15 cellular contexts compared by ENCODE assay signal in the genomic region with DNA sequence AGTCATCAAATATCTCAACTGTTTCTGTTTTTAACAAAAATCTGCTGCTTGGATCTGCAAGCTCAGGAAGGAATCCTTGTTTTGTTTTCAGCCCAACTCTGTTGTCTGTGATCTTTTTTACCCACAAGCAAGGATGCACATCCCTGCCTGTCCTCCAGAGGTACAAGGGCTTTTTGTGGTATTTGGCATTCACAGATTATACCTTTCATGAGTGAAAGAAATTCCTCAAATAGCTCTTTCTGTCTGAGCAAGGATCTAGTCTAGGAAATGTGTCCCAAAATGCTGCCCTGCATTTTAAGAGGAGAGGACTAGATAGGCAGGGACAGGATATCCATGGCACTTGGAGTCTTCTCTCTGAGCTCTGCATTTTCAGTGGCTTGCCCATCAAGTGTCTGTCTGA.
DNase-seq lines count a peak whose midpoint lies in the region; ATAC-seq and TF ChIP-seq lines count a peak whose summit lies in the region.
"Had no signal": no experiment of that assay in that cellular context is flagged by ENCODE, and none has a peak within 500 bp of the region (broad histone marks: within the 10 kb centered on the region; RNA-seq: fewer than 3 reads in every experiment).

No MANE protein-coding gene starts in this region.

- ATAC-seq in Right ventricle myocardium inferior, result no peak
- no peak; the same call in 1 of the 2 replicates for ATAC-seq in WTC11
- ATAC-seq in HG03442 (IDR thresholded peaks at IDR 0.05; ENCODE audit: unreplicated experiment), result no peak
- ATAC-seq: GM12878, HCT116 had no signal

- peak overlapping the region; percentile 11 for H2AFZ ChIP-seq in parathyroid adenoma

- H3K9me3 Mint-ChIP-seq in WTC11, result no peaks in the 10 kb centered on the region
- H3K9me3 Mint-ChIP-seq: CD4-positive, alpha-beta T cell had no signal

- H3K4me3 ChIP-seq in cardiac muscle cell (no peak overlapping the region), parathyroid adenoma (ENCODE audit: low read depth, low read length) (no peak overlapping the region)
- H3K4me3 ChIP-seq: GM12878 had no signal

- POLR2A ChIA-PET in WTC11 (lab: Charles Lee), result no interaction called here

- H3K9me3 ChIP-seq in cardiac muscle cell (ENCODE audit: low read depth) (no peaks in the 10 kb centered on the region), parathyroid adenoma (ENCODE audit: control insufficient read depth, low read length) (no peaks in the 10 kb centered on the region)

- H3K27me3 ChIP-seq in cardiac muscle cell (no peaks in the 10 kb centered on the region), parathyroid adenoma (ENCODE audit: control insufficient read depth, insufficient read depth, low read length) (no peaks in the 10 kb centered on the region)

- no peaks in the 10 kb centered on the region for H3K36me3 Mint-ChIP-seq in WTC11

- H3K4me3 Mint-ChIP-seq in WTC11, result no peak overlapping the region
- H3K4me3 Mint-ChIP-seq: B cell; CD4-positive, alpha-beta T cell had no signal

- H3K27me3 Mint-ChIP-seq in WTC11 (ENCODE audit: low read depth), result no peaks in the 10 kb centered on the region
- H3K27me3 Mint-ChIP-seq: CD4-positive, alpha-beta T cell had no signal

- H3K36me3 ChIP-seq in cardiac muscle cell (peaks cover 73% of the 10 kb centered on the region), parathyroid adenoma (ENCODE audit: control insufficient read depth, insufficient read depth, low read length) (no peaks in the 10 kb centered on the region)

- 0 out of 2 replicates have a peak overlapping the region, but pooled peaks have one; percentile 12 for H3K27ac Mint-ChIP-seq in WTC11
- H3K27ac Mint-ChIP-seq: B cell; CD4-positive, alpha-beta T cell had no signal

- H3K27ac ChIP-seq in cardiac muscle cell (peak overlapping the region; percentile 47), parathyroid adenoma (no peak overlapping the region)
- H3K27ac ChIP-seq: 22Rv1 had no signal

- intact Hi-C loops in Right ventricle myocardium inferior (cut with DNase I), result no loop called here

- no peaks in the 10 kb centered on the region for H3K4me1 ChIP-seq in cardiac muscle cell (ENCODE audit: low read depth)
- peaks cover 8% of the 10 kb centered on the region for H3K4me1 ChIP-seq in parathyroid adenoma

- TF ChIP-seq CTCF in cardiac muscle cell (IDR thresholded peaks at IDR 0.05; ENCODE audit: low read depth, low read length) (no peak), WTC11 (IDR thresholded peaks at IDR 0.05) (no peak), parathyroid adenoma (IDR thresholded peaks at IDR 0.05) (no peak)

- CTCF ChIA-PET in WTC11 (lab: Charles Lee), result interaction anchor here (0.5 to 3.9 kb wide), 2 partner anchors 31 to 148 kb away, joined by 3 to 22 read pairs; no protein-coding TSS in a partner anchor

- DNase-seq in cardiac muscle cell (ENCODE audit: low read depth in 1 of 2, low spot score in 1 of 2), result no peak
- no peak for DNase-seq in Right ventricle myocardium inferior (ENCODE audit: missing footprints)
- DNase-seq in WTC11 (ENCODE audit: low spot score), result no peak
- no peak for DNase-seq in NCI-H2171 treated with DMSO at 0.1 percent for 48 hours (lab: John Stamatoyannopoulos, UW)
- no peak for DNase-seq in activated CD8-positive, alpha-beta memory T cell treated with anti-CD3 and anti-CD28 coated beads, Interleukin-2, amount 50 U/mL, for 48 hours
- DNase-seq: ACHN; C1 segment of cervical spinal cord; CD4-positive, alpha-beta T cell; DMS79 had no signal

- H3K4me1 Mint-ChIP-seq in WTC11, result peaks cover 46% of the 10 kb centered on the region
- H3K4me1 Mint-ChIP-seq: B cell had no signal

- no peak overlapping the region for H3K4me2 ChIP-seq in parathyroid adenoma (ENCODE audit: low read length)

- no peaks in the 10 kb centered on the region for H3K79me2 ChIP-seq in parathyroid adenoma

- H3K9ac ChIP-seq in parathyroid adenoma, result no peak overlapping the region

TF ChIP-seq in WTC11, 78 proteins besides CTCF, POLR2A, EP300 and RAD21:
- TF ChIP-seq SMAD3 (CRISPR knock-in tag; IDR thresholded peaks at IDR 0.05; ENCODE audit: borderline replicate concordance), result no peak
- TF ChIP-seq, protein P1, sequence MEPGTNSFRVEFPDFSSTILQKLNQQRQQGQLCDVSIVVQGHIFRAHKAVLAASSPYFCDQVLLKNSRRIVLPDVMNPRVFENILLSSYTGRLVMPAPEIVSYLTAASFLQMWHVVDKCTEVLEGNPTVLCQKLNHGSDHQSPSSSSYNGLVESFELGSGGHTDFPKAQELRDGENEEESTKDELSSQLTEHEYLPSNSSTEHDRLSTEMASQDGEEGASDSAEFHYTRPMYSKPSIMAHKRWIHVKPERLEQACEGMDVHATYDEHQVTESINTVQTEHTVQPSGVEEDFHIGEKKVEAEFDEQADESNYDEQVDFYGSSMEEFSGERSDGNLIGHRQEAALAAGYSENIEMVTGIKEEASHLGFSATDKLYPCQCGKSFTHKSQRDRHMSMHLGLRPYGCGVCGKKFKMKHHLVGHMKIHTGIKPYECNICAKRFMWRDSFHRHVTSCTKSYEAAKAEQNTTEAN (CRISPR knock-in tag; IDR thresholded peaks at IDR 0.05), result no peak
- TF ChIP-seq E2F4 (CRISPR knock-in tag; IDR thresholded peaks at IDR 0.05; ENCODE audit: borderline replicate concordance, low read depth), result no peak
- no peak for TF ChIP-seq HMGA2 (CRISPR knock-in tag; IDR thresholded peaks at IDR 0.05)
- TF ChIP-seq IRF2 (CRISPR knock-in tag; IDR thresholded peaks at IDR 0.05; ENCODE audit: borderline replicate concordance, low read depth), result no peak
- TF ChIP-seq, protein P2, sequence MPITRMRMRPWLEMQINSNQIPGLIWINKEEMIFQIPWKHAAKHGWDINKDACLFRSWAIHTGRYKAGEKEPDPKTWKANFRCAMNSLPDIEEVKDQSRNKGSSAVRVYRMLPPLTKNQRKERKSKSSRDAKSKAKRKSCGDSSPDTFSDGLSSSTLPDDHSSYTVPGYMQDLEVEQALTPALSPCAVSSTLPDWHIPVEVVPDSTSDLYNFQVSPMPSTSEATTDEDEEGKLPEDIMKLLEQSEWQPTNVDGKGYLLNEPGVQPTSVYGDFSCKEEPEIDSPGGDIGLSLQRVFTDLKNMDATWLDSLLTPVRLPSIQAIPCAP (CRISPR knock-in tag; IDR thresholded peaks at IDR 0.05), result no peak
- TF ChIP-seq FOXJ3 (CRISPR knock-in tag; IDR thresholded peaks at IDR 0.05; ENCODE audit: borderline replicate concordance), result no peak
- TF ChIP-seq MXD4 (CRISPR knock-in tag; IDR thresholded peaks at IDR 0.05; ENCODE audit: borderline replicate concordance), result no peak
- TF ChIP-seq, protein P3, sequence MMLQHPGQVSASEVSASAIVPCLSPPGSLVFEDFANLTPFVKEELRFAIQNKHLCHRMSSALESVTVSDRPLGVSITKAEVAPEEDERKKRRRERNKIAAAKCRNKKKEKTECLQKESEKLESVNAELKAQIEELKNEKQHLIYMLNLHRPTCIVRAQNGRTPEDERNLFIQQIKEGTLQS (CRISPR knock-in tag; conservative IDR thresholded peaks at IDR 0.05), result no peak
- no peak for TF ChIP-seq ZNF263 (CRISPR knock-in tag; IDR thresholded peaks at IDR 0.05; ENCODE audit: low read depth)
- no peak for TF ChIP-seq MLX (CRISPR knock-in tag; IDR thresholded peaks at IDR 0.05)
- no peak for TF ChIP-seq ATF6 (CRISPR knock-in tag; IDR thresholded peaks at IDR 0.05)
